Comparison of ENCODE assay signal across 9 cellular contexts in the genomic region with DNA sequence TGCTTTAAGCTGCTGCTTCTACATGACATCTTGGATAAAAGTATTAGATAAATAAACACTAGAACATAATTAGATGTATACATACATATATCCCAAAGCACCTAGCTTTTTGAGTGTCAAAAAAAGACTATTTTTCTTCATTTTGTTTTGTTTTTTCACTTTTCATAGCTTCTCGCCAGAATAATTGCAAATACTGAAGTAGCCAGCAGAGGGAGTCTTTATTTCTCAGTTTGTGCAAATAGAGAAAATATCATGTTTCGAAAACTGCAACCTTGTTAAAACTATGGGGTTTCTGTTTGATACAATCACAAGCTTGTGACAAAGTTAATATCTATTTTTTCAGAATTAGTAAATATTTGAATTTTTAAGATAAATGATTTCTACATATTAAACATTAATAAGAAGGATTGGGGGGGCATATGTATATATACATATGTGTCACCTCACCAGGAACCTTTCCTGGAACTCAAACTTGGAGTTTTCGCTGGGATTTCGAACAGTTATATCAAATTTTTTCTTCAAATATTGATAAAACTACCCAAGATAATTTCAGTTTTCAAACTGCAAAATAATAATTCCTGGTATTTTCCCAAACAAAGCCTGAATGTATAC.
A peak's percentile ranks its signal among the peaks of the same experiment; 100 is the strongest.
DNase-seq lines count a peak whose midpoint lies in the region; ATAC-seq, FAIRE-seq and TF ChIP-seq lines count a peak whose summit lies in the region.
"Had no signal": no experiment of that assay in that cellular context is flagged by ENCODE, and none has a peak within 500 bp of the region (broad histone marks: within the 10 kb centered on the region; RNA-seq: fewer than 3 reads in every experiment).

No MANE protein-coding gene starts in this region.

- no peaks in the 10 kb centered on the region for H3K27me3 Mint-ChIP-seq in activated CD4-positive, alpha-beta T cell treated with anti-CD3 and anti-CD28 coated beads for 36 hours

- H3K4me1 ChIP-seq in foreskin keratinocyte = no peaks in the 10 kb centered on the region
- H3K4me1 ChIP-seq in tibial artery = peaks cover 0 to 8% (median 1%) of the 10 kb centered on the region in 4 donors

- no peaks in the 10 kb centered on the region for H3K4me1 Mint-ChIP-seq in activated CD4-positive, alpha-beta T cell treated with anti-CD3 and anti-CD28 coated beads for 36 hours

- peak; percentile 57 for ATAC-seq in HG02870 (IDR thresholded peaks at IDR 0.05; ENCODE audit: unreplicated experiment)
- peak; percentile 37 for ATAC-seq in foreskin keratinocyte
- ATAC-seq in activated CD4-positive, alpha-beta T cell treated with anti-CD3 and anti-CD28 coated beads for 36 hours = no peak

- TF ChIP-seq CTCF in RWPE1 (conservative IDR thresholded peaks at IDR 0.05; ENCODE audit: low read depth) = peak; percentile 82
- TF ChIP-seq CTCF in foreskin keratinocyte (conservative IDR thresholded peaks at IDR 0.05) = peak; percentile 72
- TF ChIP-seq CTCF in tibial artery (IDR thresholded peaks at IDR 0.05) = peak; percentile 65 to 69

- H3K9me3 ChIP-seq in tibial artery = no peaks in the 10 kb centered on the region

- H3K4me3 ChIP-seq in tibial artery = peak overlapping the region in 1 of 2 donors; percentile 5
- H3K4me3 ChIP-seq: skin epidermis had no signal

- H3K36me3 Mint-ChIP-seq in activated CD4-positive, alpha-beta T cell treated with anti-CD3 and anti-CD28 coated beads for 36 hours (ENCODE audit: low read depth) = no peaks in the 10 kb centered on the region

- intact Hi-C loops in tibial artery (cut with DNase I; ENCODE audit: low total_unique reads) = loop anchor here (10.0 kb wide), 1 partner anchor 155 kb away; no protein-coding TSS in a partner anchor
- intact Hi-C loops in activated CD4-positive, alpha-beta T cell treated with anti-CD3 and anti-CD28 coated beads for 36 hours (cut with DNase I, micrococcal nuclease) = loop anchor here (1.0 kb wide), 1 partner anchor 157 kb away; no protein-coding TSS in a partner anchor

- no peaks in the 10 kb centered on the region for H3K27me3 ChIP-seq in foreskin keratinocyte
- no peaks in the 10 kb centered on the region for H3K27me3 ChIP-seq in tibial artery

- POLR2A ChIA-PET in RWPE1 (lab: Yijun Ruan, JAX; ENCODE audit: low non-redundant PET) = no interaction called here
- POLR2A ChIA-PET in activated CD4-positive, alpha-beta T cell treated with anti-CD3 and anti-CD28 coated beads for 36 hours (lab: Charles Lee) = no interaction called here

- no peak overlapping the region for H3K27ac ChIP-seq in RWPE1
- H3K27ac ChIP-seq in foreskin keratinocyte = no peak overlapping the region
- no peak overlapping the region for H3K27ac ChIP-seq in tibial artery
- no peak overlapping the region for H3K27ac ChIP-seq in substantia nigra (ENCODE audit: low read depth, low read length, poor library complexity, severe bottlenecking)
- H3K27ac ChIP-seq: skin epidermis had no signal

- H3K36me3 ChIP-seq in tibial artery = no peaks in the 10 kb centered on the region

- FAIRE-seq in G401.6 (lab: Jason Lieb, UNC) = peak; percentile 89

- H3K27ac Mint-ChIP-seq in activated CD4-positive, alpha-beta T cell treated with anti-CD3 and anti-CD28 coated beads for 36 hours = no peak overlapping the region

- CTCF ChIA-PET in RWPE1 (lab: Yijun Ruan, JAX) = interaction anchor here (0.6 to 1.7 kb wide), 17 partner anchors 9 to 1946 kb away, joined by 3 to 14 read pairs (median 4); no protein-coding TSS in a partner anchor
- CTCF ChIA-PET in activated CD4-positive, alpha-beta T cell treated with anti-CD3 and anti-CD28 coated beads for 36 hours (lab: Charles Lee) = interaction anchor here (0.8 to 1.7 kb wide), 11 partner anchors 9 to 547 kb away, joined by 3 to 10 read pairs (median 3); no protein-coding TSS in a partner anchor

- no peak overlapping the region for H3K4me3 Mint-ChIP-seq in activated CD4-positive, alpha-beta T cell treated with anti-CD3 and anti-CD28 coated beads for 36 hours

- DNase-seq in RWPE1 (ENCODE audit: low spot score) (peak; percentile 18), foreskin keratinocyte (peak in 1 of 2 donors; percentile 4), tibial artery (no peak), epidermal melanocyte (ENCODE audit: insufficient read length, low spot score) (no peak), substantia nigra (lab: John Stamatoyannopoulos, UW) (no peak)
- no peak for DNase-seq in activated CD4-positive, alpha-beta T cell treated with anti-CD3 and anti-CD28 coated beads for 36 hours

- H3K9me3 Mint-ChIP-seq in activated CD4-positive, alpha-beta T cell treated with anti-CD3 and anti-CD28 coated beads for 36 hours (ENCODE audit: low read depth) = no peaks in the 10 kb centered on the region
